In the genomic region with DNA sequence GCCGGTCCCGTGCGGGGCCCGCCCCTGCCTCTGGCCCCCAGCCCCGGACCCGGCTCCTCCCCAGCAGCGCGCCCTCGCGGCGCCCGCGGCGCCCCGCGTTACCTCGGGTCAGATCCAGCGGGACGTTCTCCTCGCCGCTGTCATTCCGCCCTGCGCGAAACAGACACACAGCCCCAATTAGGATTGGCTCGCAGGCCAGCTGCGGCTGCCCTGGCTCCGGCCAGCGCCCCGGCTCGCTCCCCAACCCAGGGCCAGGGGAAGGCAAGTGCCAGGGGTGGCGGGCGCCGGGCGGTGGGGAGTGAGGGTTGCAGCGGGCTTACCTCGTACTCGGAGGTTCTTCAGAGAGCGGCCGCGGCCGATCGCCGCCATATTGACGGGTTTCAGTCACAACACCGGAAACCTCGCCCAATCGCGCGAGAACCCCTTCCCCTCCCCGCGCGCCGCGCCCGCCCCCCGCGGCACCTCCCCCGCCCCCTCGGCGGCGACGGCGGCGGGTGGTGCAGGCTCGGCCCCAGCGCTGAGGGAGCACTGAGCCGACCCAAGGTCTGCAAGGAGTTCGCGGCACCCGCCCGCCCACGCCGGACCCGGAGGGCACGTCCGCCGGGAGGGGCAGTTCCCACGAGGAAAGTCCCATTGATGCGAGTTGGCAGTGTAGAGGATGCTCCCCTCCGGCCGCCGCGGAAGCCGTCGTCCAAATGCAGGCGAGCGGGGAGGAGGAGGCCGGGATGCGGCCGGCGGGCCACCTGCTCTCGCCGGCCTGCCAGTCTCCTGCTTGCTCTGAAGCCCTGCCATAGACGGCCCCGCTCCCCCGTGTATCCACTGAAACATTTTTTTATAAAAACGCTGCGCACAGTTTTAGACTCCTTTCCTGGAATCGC, we compare ENCODE assay signal across 8 cellular contexts. TPM values are rescaled to one million over a fixed set of nuclear protein-coding genes. Genes with fewer than 3 reads are reported as not detected.
DNase-seq lines count a peak whose midpoint lies in the region; ATAC-seq and TF ChIP-seq lines count a peak whose summit lies in the region.

A gene with protein sequence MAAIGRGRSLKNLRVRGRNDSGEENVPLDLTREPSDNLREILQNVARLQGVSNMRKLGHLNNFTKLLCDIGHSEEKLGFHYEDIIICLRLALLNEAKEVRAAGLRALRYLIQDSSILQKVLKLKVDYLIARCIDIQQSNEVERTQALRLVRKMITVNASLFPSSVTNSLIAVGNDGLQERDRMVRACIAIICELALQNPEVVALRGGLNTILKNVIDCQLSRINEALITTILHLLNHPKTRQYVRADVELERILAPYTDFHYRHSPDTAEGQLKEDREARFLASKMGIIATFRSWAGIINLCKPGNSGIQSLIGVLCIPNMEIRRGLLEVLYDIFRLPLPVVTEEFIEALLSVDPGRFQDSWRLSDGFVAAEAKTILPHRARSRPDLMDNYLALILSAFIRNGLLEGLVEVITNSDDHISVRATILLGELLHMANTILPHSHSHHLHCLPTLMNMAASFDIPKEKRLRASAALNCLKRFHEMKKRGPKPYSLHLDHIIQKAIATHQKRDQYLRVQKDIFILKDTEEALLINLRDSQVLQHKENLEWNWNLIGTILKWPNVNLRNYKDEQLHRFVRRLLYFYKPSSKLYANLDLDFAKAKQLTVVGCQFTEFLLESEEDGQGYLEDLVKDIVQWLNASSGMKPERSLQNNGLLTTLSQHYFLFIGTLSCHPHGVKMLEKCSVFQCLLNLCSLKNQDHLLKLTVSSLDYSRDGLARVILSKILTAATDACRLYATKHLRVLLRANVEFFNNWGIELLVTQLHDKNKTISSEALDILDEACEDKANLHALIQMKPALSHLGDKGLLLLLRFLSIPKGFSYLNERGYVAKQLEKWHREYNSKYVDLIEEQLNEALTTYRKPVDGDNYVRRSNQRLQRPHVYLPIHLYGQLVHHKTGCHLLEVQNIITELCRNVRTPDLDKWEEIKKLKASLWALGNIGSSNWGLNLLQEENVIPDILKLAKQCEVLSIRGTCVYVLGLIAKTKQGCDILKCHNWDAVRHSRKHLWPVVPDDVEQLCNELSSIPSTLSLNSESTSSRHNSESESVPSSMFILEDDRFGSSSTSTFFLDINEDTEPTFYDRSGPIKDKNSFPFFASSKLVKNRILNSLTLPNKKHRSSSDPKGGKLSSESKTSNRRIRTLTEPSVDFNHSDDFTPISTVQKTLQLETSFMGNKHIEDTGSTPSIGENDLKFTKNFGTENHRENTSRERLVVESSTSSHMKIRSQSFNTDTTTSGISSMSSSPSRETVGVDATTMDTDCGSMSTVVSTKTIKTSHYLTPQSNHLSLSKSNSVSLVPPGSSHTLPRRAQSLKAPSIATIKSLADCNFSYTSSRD (N-terminal part only) (minus strand): TSS at position 391 of the 878 bp plus-strand sequence. CDS start 22 bp downstream, at position 369.

- TF ChIP-seq CTCF in GM13977 (IDR thresholded peaks at IDR 0.05; ENCODE audit: extremely low read depth, insufficient read depth, missing control alignments) (no peak), adrenal gland (IDR thresholded peaks at IDR 0.05) (no peak), heart left ventricle (IDR thresholded peaks at IDR 0.05) (no peak), progenitor cell of endocrine pancreas (IDR thresholded peaks at IDR 0.05; ENCODE audit: unreplicated experiment) (no peak), upper lobe of right lung (IDR thresholded peaks at IDR 0.05) (no peak)

- ATAC-seq in HG02852 (IDR thresholded peaks at IDR 0.05; ENCODE audit: unreplicated experiment) (peak; percentile 75), heart left ventricle (peak; percentile 90 to 97 (median 94)), upper lobe of right lung (peak; percentile 96)

- H3K4me3 ChIP-seq in adrenal gland (peak within 1 kb of the TSS; percentile 89 to 99 (median 98)), heart left ventricle (peak within 1 kb of the TSS; percentile 60 to 94 (median 88)), upper lobe of right lung (peak within 1 kb of the TSS; percentile 80)

- no peaks in the 10 kb centered on the region for H3K27me3 Mint-ChIP-seq in progenitor cell of endocrine pancreas

- TF ChIP-seq POLR2A in adrenal gland (IDR thresholded peaks at IDR 0.05), result peak in 1 of 2 donors; percentile 68
- TF ChIP-seq POLR2A in heart left ventricle (IDR thresholded peaks at IDR 0.05), result peak; percentile 55 to 85

- in situ Hi-C loops in GM13977 (cut with MboI; ENCODE audit: low pct_unique_long_range_greater_than_20kb, low sequenced_read_pairs, unreplicated experiment), result no loop called here

- H3K36me3 ChIP-seq in adrenal gland (replicated peaks in 1 of 2) (no peaks in the 10 kb centered on the region), heart left ventricle (peaks cover 0 to 5% (median 0%) of the 10 kb centered on the region in 9 donors), upper lobe of right lung (no peaks in the 10 kb centered on the region)

- H3K27ac ChIP-seq in adrenal gland (peak within 1 kb of the TSS; percentile 90 to 99 (median 97)), heart left ventricle (peak within 1 kb of the TSS; percentile 94 to 99 (median 98)), upper lobe of right lung (peak within 1 kb of the TSS; percentile 97)

- peak within 1 kb of the TSS; percentile 98 for H3K4me3 Mint-ChIP-seq in progenitor cell of endocrine pancreas (ENCODE audit: low read depth)

- no peaks in the 10 kb centered on the region for H3K9me3 ChIP-seq in adrenal gland (replicated peaks in 1 of 3)
- no peaks in the 10 kb centered on the region for H3K9me3 ChIP-seq in heart left ventricle
- no peaks in the 10 kb centered on the region for H3K9me3 ChIP-seq in upper lobe of right lung

- 0 to 3% (median 0%) methylated on average over 6 to 99 of the region's 99 CpGs for WGBS in adrenal gland, 4 donors
- WGBS in heart left ventricle, 4 donors, result 0 to 1% (median 0%) methylated on average over 17 to 99 of the region's 99 CpGs

- H3K27me3 ChIP-seq in adrenal gland, result no peaks in the 10 kb centered on the region
- H3K27me3 ChIP-seq in heart left ventricle, result no peaks in the 10 kb centered on the region
- H3K27me3 ChIP-seq in upper lobe of right lung, result no peaks in the 10 kb centered on the region

- DNase-seq in GM13977 (ENCODE audit: low spot score) (peak; percentile 94), NCI-H1436 treated with DMSO at 0.1 percent for 48 hours (lab: John Stamatoyannopoulos, UW) (peak; percentile 32), T-helper 1 cell (peak; percentile 78 to 89 (median 88)), adrenal gland (peak; percentile 89 to 93 (median 91)), heart left ventricle (peak; percentile 92 to 96 (median 94)), progenitor cell of endocrine pancreas (ENCODE audit: low spot score, unreplicated experiment) (peak; percentile 85), upper lobe of right lung (peak; percentile 96)

- intact Hi-C loops in adrenal gland (cut with DNase I) (no loop called here), heart left ventricle (cut with DNase I) (loop anchor here in 5 of 10 donors (2.0 to 10.0 kb wide), 7 partner anchors 52 to 629 kb away; a partner anchor contains a TSS), upper lobe of right lung (cut with DNase I) (no loop called here)

- H3K27ac Mint-ChIP-seq in progenitor cell of endocrine pancreas, result peak within 1 kb of the TSS; percentile 100

- peaks cover 5% of the 10 kb centered on the region for H3K36me3 Mint-ChIP-seq in progenitor cell of endocrine pancreas (ENCODE audit: insufficient read depth)

- H3K9me3 Mint-ChIP-seq in progenitor cell of endocrine pancreas (ENCODE audit: low read depth), result no peaks in the 10 kb centered on the region

- H3K4me1 ChIP-seq in adrenal gland (replicated peaks in 1 of 2) (peaks cover 6 to 37% of the 10 kb centered on the region in 2 donors), heart left ventricle (peaks cover 0 to 53% (median 26%) of the 10 kb centered on the region in 12 donors), upper lobe of right lung (peaks cover 31% of the 10 kb centered on the region)

- H3K4me1 Mint-ChIP-seq in progenitor cell of endocrine pancreas (ENCODE audit: low read depth), result peaks cover 14% of the 10 kb centered on the region

RNA-seq across cellular contexts. Expression of the gene that starts here (rescaled TPM):
- total RNA-seq in adrenal gland (10 to 100 TPM; 10.6 to 44.7 (median 23.8) TPM), heart left ventricle (10 to 100 TPM; 20.6 to 76.3 (median 34.2) TPM), progenitor cell of endocrine pancreas (37.1 and 42.2 TPM in 2 replicates), upper lobe of right lung (51.1 TPM)
- polyA plus RNA-seq in adrenal gland (10 to 100 TPM in 1 of 3 donors, 1 to 10 TPM in 2; 4.7 to 10.2 (median 9.7) TPM), heart left ventricle (10 to 100 TPM in 1 of 2 donors, 1 to 10 TPM in 1; 6.8 to 11.5 TPM)

Comparison
In these comparisons a context has a peak if more than half of its experiments do, and no peak if none do; other contexts are left out.
1. Peak in every context shown above with its lines: DNase-seq, ATAC-seq, H3K4me3 ChIP-seq and H3K27ac ChIP-seq.
2. DNase-seq: peak in every context shown above with its lines; median percentile 96 in upper lobe of right lung; 94 in GM13977; 94 in heart left ventricle; 91 in adrenal gland; 88 in T-helper 1 cell; 85 in progenitor cell of endocrine pancreas; 32 in NCI-H1436 treated with DMSO at 0.1 percent for 48 hours.